In the genomic region with DNA sequence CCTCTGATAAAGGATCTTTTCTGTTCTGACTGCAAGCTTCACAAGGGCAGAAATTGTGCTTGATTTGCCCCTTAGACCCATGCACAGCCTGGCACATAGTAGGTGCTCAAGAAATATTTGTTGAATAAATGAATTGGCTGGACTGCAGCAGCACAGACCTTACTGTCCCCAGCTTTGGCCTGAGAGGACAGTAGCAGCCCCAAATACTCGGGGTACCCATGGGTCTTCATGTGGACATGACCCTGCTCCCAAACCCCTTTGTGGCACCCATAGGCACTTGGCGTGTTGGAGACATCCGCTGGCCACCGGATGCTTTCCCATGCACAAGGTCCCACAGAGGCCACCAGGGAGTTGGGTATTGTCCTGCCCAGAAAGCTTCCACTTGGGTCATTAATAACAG, we compare ENCODE assay signal across 34 cellular contexts.
"Had no signal": no experiment of that assay in that cellular context is flagged by ENCODE, and none has a peak within 500 bp of the region (broad histone marks: within the 10 kb centered on the region; RNA-seq: fewer than 3 reads in every experiment).

No MANE protein-coding gene starts in this region.

- H3K27ac ChIP-seq: KMS-11 had no signal

- H3K9ac ChIP-seq: KMS-11 had no signal

- H3K9me3 ChIP-seq: MG63 had no signal

- H3K36me3 ChIP-seq: MG63 had no signal

- H3K4me3 ChIP-seq: MG63 had no signal

- H3K4me2 ChIP-seq: KMS-11 had no signal

- DNase-seq: Karpas-422, Kasumi-1, KBM-7, KG1, MG63, MM.1S, NCI-H1048, NCI-H1092, NCI-H1092 treated with DMSO at 0.1 percent for 48 hours, NCI-H1105, NCI-H1105 treated with DMSO at 0.1 percent for 48 hours, NCI-H1417, NCI-H1417 treated with DMSO at 0.1 percent for 48 hours, NCI-H1436, NCI-H1436 treated with DMSO at 0.1 percent for 48 hours, NCI-H146, NCI-H1694, NCI-H1694 treated with DMSO at 0.1 percent for 48 hours, NCI-H187, NCI-H187 treated with DMSO at 0.1 percent for 48 hours, NCI-H1930, NCI-H2029, NCI-H2029 treated with DMSO at 0.1 percent for 48 hours, NCI-H2081, NCI-H2081 treated with DMSO at 0.1 percent for 48 hours, NCI-H2107, NCI-H2171, NCI-H2171 treated with DMSO at 0.1 percent for 48 hours, NCI-H2227 treated with DMSO at 0.1 percent for 48 hours, NCI-H226, NCI-H345, NCI-H446, NCI-H446 treated with DMSO at 0.1 percent for 48 hours had no signal
